Comparison of ENCODE assay signal across 1 cellular context in genomic region chr19:862529-863304, GRCh38.
TF ChIP-seq lines count a peak whose summit lies in the region.

No MANE protein-coding gene starts in this region.

TF ChIP-seq in SK-N-SH treated with all-trans-retinoic acid at 6 μM for 48 hours, 23 proteins besides CTCF, POLR2A, EP300 and RAD21 (continued from another document):
- TF ChIP-seq ARNTL (CRISPR knock-in tag; IDR thresholded peaks at IDR 0.05; ENCODE audit: borderline replicate concordance, low read depth) (no peak), ZNF8 (CRISPR knock-in tag; IDR thresholded peaks at IDR 0.05) (no peak), ZC3H10 (CRISPR knock-in tag; IDR thresholded peaks at IDR 0.05) (no peak), GLIS3 (CRISPR knock-in tag; IDR thresholded peaks at IDR 0.05) (no peak)
TF ChIP-seq in SK-N-SH treated with all-trans-retinoic acid at 6 μM for 48 hours: peak in this region for 0.
